12 cellular contexts compared by ENCODE assay signal in the genomic region with DNA sequence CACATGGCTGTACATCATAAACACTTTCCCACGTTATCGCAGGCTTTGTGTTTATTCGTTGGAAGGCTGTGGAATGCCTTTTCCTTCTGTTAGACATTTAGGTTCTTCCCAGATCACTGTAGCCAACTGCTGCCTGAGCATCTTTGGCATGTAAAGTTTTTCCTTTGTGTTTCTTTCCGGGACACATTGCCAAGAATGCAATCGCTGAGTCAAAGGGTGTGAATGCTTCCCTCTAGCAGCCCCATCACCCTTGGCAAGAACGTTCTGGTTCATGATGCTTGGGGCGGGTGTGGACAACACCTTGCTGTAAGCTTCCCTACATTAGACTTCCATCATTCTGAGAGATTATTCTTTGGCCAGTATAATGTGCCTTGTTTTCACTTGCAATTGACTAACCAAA.
DNase-seq lines count a peak whose midpoint lies in the region; ATAC-seq, FAIRE-seq and TF ChIP-seq lines count a peak whose summit lies in the region.
"Had no signal": no experiment of that assay in that cellular context is flagged by ENCODE, and none has a peak within 500 bp of the region (broad histone marks: within the 10 kb centered on the region; RNA-seq: fewer than 3 reads in every experiment).

No MANE protein-coding gene starts in this region.

- no peak for TF ChIP-seq RAD21 in H1 (IDR thresholded peaks at IDR 0.05 in 1 of 2, conservative IDR thresholded peaks at IDR 0.05 in 1 of 2; ENCODE audit: low read depth in 2 of 2, low read length in 2 of 2)

- H3K36me3 ChIP-seq in MG63 (no peaks in the 10 kb centered on the region), H1 (ENCODE audit: control insufficient read depth in 2 of 4, insufficient read depth in 4 of 4, low read length in 3 of 4) (no peaks in the 10 kb centered on the region)
- no peaks in the 10 kb centered on the region for H3K36me3 ChIP-seq in effector memory CD4-positive, alpha-beta T cell (ENCODE audit: control insufficient read depth, insufficient read depth, low read length)

- H3K36me3 Mint-ChIP-seq in WTC11 = no peaks in the 10 kb centered on the region

- H2AFZ ChIP-seq in H1 (ENCODE audit: low read length) = no peak overlapping the region

- H4K91ac ChIP-seq in H1 (replicated peaks; ENCODE audit: insufficient read length, low read length) = no peak overlapping the region

- peaks cover 0 to 7% (median 2%) of the 10 kb centered on the region in 4 experiments; a peak in 5 of 7 replicates for H3K4me1 ChIP-seq in H1 (replicated peaks in 1 of 4; ENCODE audit: control insufficient read depth in 3 of 4, insufficient read depth in 4 of 4, low read length in 3 of 4)
- no peaks in the 10 kb centered on the region for H3K4me1 ChIP-seq in effector memory CD4-positive, alpha-beta T cell (ENCODE audit: control insufficient read depth, insufficient read depth, low read length, poor library complexity, severe bottlenecking)

- peak overlapping the region; percentile 36; the same call in 1 of the 2 replicates for H2BK15ac ChIP-seq in H1 (ENCODE audit: low read length)

- H3K9me3 ChIP-seq in MG63 (no peaks in the 10 kb centered on the region), H1 (ENCODE audit: insufficient read depth in 2 of 2, low read depth in 1 of 2, low read length in 1 of 2) (no peaks in the 10 kb centered on the region)
- H3K9me3 ChIP-seq in effector memory CD4-positive, alpha-beta T cell (ENCODE audit: control insufficient read depth, low read length) = no peaks in the 10 kb centered on the region

- no peak overlapping the region for H2BK120ac ChIP-seq in H1 (replicated peaks; ENCODE audit: low read depth, low read length)

- H3K27me3 ChIP-seq in MG63 = no peaks in the 10 kb centered on the region
- no peaks in the 10 kb centered on the region; a peak in 1 of 7 replicates for H3K27me3 ChIP-seq in H1 (replicated peaks in 1 of 4; ENCODE audit: control insufficient read depth in 3 of 4, extremely low read depth in 1 of 4, insufficient read depth in 3 of 4, low read length in 3 of 4)
- H3K27me3 ChIP-seq in effector memory CD4-positive, alpha-beta T cell (replicated peaks; ENCODE audit: control insufficient read depth, insufficient read depth, low read length, poor library complexity, severe bottlenecking) = no peaks in the 10 kb centered on the region

- no peak for ATAC-seq in WTC11
- ATAC-seq: activated T-cell treated with anti-CD3 and anti-CD28 coated beads, Interleukin-2, amount 50 U/mL, for 4 hours had no signal

- no peak overlapping the region for H3K23ac ChIP-seq in H1 (ENCODE audit: insufficient read length)

- no peaks in the 10 kb centered on the region for H3K9me3 Mint-ChIP-seq in WTC11
- H3K9me3 Mint-ChIP-seq: activated T-cell treated with anti-CD3 and anti-CD28 coated beads, Interleukin-2, amount 50 U/mL, for 4 hours had no signal

- no peak overlapping the region for H3K56ac ChIP-seq in H1 (replicated peaks; ENCODE audit: insufficient read length, low read depth, low read length)

- 78% methylated on average over 7 of the region's 7 CpGs; no CpG with 5 or more reads in 1 of the 2 experiments for WGBS in H1 (ENCODE audit: extremely low coverage in 1 of 2, insufficient coverage in 1 of 2, insufficient read length in 1 of 2, insufficient replicate concordance in 2 of 2, low coverage in 1 of 2, low lambda C conversion rate in 2 of 2, missing lambda C conversion rate in 1 of 2), 2 experiments

- in situ Hi-C loops in Caki2 (cut with HindIII; ENCODE audit: low pct_unique_long_range_greater_than_20kb, low sequenced_read_pairs) = no loop called here

- H3K79me1 ChIP-seq in H1 (ENCODE audit: low read depth, low read length) = no peaks in the 10 kb centered on the region; the same call in 1 of the 2 replicates

- H2BK5ac ChIP-seq in H1 (ENCODE audit: low read depth, low read length) = no peak overlapping the region

- H3K4me3 Mint-ChIP-seq in WTC11 = no peak overlapping the region
- H3K4me3 Mint-ChIP-seq: activated T-cell treated with anti-CD3 and anti-CD28 coated beads, Interleukin-2, amount 50 U/mL, for 4 hours had no signal

- no peak overlapping the region for H3K4ac ChIP-seq in H1 (replicated peaks; ENCODE audit: insufficient read length, low read depth, low read length)

- DNase-seq in Caki2 (ENCODE audit: low read depth) = peak; percentile 87
- DNase-seq in MG63 = peak; percentile 94
- no peak for DNase-seq in H1 (ENCODE audit: low read depth in 1 of 2, low spot score in 2 of 2)
- DNase-seq in myocyte (ENCODE audit: low read depth) = peak; percentile 84
- DNase-seq in effector memory CD4-positive, alpha-beta T cell = no peak
- DNase-seq in WTC11 (ENCODE audit: low spot score) = no peak
- DNase-seq in activated gamma-delta T cell (lab: John Stamatoyannopoulos, UW) = no peak
- DNase-seq in foreskin melanocyte = no peak
- DNase-seq: activated T-cell treated with anti-CD3 and anti-CD28 coated beads, Interleukin-2, amount 50 U/mL, for 4 hours; DMS79; erythroblast; NCI-H1694 had no signal

- no peak overlapping the region for H3K9ac ChIP-seq in H1 (replicated peaks in 1 of 4; ENCODE audit: extremely low read depth in 1 of 4, low read depth in 3 of 4, low read length in 3 of 4)

- CTCF ChIA-PET in H1 (lab: Charles Lee; ENCODE audit: partially characterized antibody) = interaction anchor here (0.6 to 0.7 kb wide), 2 partner anchors 13 to 60 kb away, joined by 3 read pairs; no protein-coding TSS in a partner anchor
- CTCF ChIA-PET in WTC11 (lab: Charles Lee) = no interaction called here

- no peak overlapping the region for H4K5ac ChIP-seq in H1 (ENCODE audit: insufficient read length, low read depth, low read length)

- H3K4me1 Mint-ChIP-seq in WTC11 = peaks cover 12% of the 10 kb centered on the region

- H3K14ac ChIP-seq in H1 (ENCODE audit: insufficient read length) = no peak overlapping the region

- no peak for TF ChIP-seq EP300 in H1 (IDR thresholded peaks at IDR 0.05; ENCODE audit: borderline replicate concordance in 1 of 2, low read depth in 2 of 2, low read length in 2 of 2)

- H3K18ac ChIP-seq in H1 (ENCODE audit: extremely low read depth, low read length) = no peak overlapping the region

- no peaks in the 10 kb centered on the region; the same call in 1 of the 2 replicates for H3K23me2 ChIP-seq in H1 (ENCODE audit: low read depth, low read length)

- peak overlapping the region in 1 of 2 experiments; percentile 18; a peak in 1 of 4 replicates for H3K4me2 ChIP-seq in H1 (ENCODE audit: insufficient read depth in 1 of 2, low read depth in 2 of 2, low read length in 2 of 2)

- no peak overlapping the region for H3K27ac ChIP-seq in H1 (ENCODE audit: low read depth, low read length)
- H3K27ac ChIP-seq in effector memory CD4-positive, alpha-beta T cell (ENCODE audit: insufficient read depth, low read length, poor library complexity, severe bottlenecking) = no peak overlapping the region

- TF ChIP-seq CTCF in H1 (IDR thresholded peaks at IDR 0.05; ENCODE audit: control extremely low read depth in 1 of 3, insufficient read depth in 1 of 3, low read depth in 1 of 3, low read length in 3 of 3) = no peak
- no peak for TF ChIP-seq CTCF in WTC11 (IDR thresholded peaks at IDR 0.05)

- no peak overlapping the region for H2AK5ac ChIP-seq in H1 (ENCODE audit: low read depth, low read length)

- peak; percentile 74 for FAIRE-seq in H1 (lab: Jason Lieb, UNC)

- TF ChIP-seq POLR2A in H1 (IDR thresholded peaks at IDR 0.05; ENCODE audit: control extremely low read depth in 1 of 2, low read depth in 2 of 2, low read length in 2 of 2) = no peak

- H3K27me3 Mint-ChIP-seq in WTC11 (ENCODE audit: low read depth) = no peaks in the 10 kb centered on the region

- 0 out of 2 replicates have a peak overlapping the region, but pooled peaks have one; percentile 9 for H2BK20ac ChIP-seq in H1 (ENCODE audit: low read length)

- peaks cover 0 to 2% of the 10 kb centered on the region in 2 experiments for H4K20me1 ChIP-seq in H1 (replicated peaks in 1 of 2; ENCODE audit: control insufficient read depth in 1 of 2, insufficient read depth in 2 of 2, low read length in 2 of 2)

- no peaks in the 10 kb centered on the region for H3K79me2 ChIP-seq in H1 (ENCODE audit: control insufficient read depth in 1 of 2, insufficient read depth in 2 of 2, low read length in 2 of 2)

- no peak overlapping the region for H3K4me3 ChIP-seq in MG63
- no peak overlapping the region for H3K4me3 ChIP-seq in H1 (ENCODE audit: extremely low read depth in 1 of 4, insufficient read depth in 2 of 4, low read depth in 3 of 4, low read length in 4 of 4)
- no peak overlapping the region for H3K4me3 ChIP-seq in effector memory CD4-positive, alpha-beta T cell (ENCODE audit: insufficient read depth, low read depth, low read length, poor library complexity, severe bottlenecking)

- POLR2A ChIA-PET in H1 (lab: Charles Lee; ENCODE audit: partially characterized antibody) (no interaction called here), WTC11 (lab: Charles Lee) (no interaction called here)

- 0 out of 2 replicates have a peak overlapping the region, but pooled peaks have one; percentile 30 for H2BK12ac ChIP-seq in H1 (ENCODE audit: low read depth, low read length)

- no peak overlapping the region for H4K8ac ChIP-seq in H1 (ENCODE audit: extremely low read depth, insufficient read depth, low read length)

- no peak overlapping the region for H3K27ac Mint-ChIP-seq in WTC11

TF ChIP-seq in H1, 55 proteins besides CTCF, POLR2A, EP300 and RAD21 (continues in another document):
- TF ChIP-seq POLR2AphosphoS5 (IDR thresholded peaks at IDR 0.05; ENCODE audit: low read depth, low read length) = no peak
- no peak for TF ChIP-seq GTF2F1 (IDR thresholded peaks at IDR 0.05; ENCODE audit: borderline replicate concordance, low read depth, low read length)
- TF ChIP-seq TEAD4 (IDR thresholded peaks at IDR 0.05; ENCODE audit: low read depth, low read length) = 0 out of 2 replicates have a peak, but pooled peaks have one; percentile 9
- no peak for TF ChIP-seq CTBP2 (IDR thresholded peaks at IDR 0.05; ENCODE audit: borderline replicate concordance, insufficient read depth, insufficient read length, low read length)
- TF ChIP-seq JUN (IDR thresholded peaks at IDR 0.05; ENCODE audit: low read depth, low read length) = no peak
- no peak for TF ChIP-seq SP2 (IDR thresholded peaks at IDR 0.05; ENCODE audit: low read length)

TF ChIP-seq in WTC11, 78 proteins besides CTCF, POLR2A, EP300 and RAD21 (continues in another document):
- TF ChIP-seq, protein P1, sequence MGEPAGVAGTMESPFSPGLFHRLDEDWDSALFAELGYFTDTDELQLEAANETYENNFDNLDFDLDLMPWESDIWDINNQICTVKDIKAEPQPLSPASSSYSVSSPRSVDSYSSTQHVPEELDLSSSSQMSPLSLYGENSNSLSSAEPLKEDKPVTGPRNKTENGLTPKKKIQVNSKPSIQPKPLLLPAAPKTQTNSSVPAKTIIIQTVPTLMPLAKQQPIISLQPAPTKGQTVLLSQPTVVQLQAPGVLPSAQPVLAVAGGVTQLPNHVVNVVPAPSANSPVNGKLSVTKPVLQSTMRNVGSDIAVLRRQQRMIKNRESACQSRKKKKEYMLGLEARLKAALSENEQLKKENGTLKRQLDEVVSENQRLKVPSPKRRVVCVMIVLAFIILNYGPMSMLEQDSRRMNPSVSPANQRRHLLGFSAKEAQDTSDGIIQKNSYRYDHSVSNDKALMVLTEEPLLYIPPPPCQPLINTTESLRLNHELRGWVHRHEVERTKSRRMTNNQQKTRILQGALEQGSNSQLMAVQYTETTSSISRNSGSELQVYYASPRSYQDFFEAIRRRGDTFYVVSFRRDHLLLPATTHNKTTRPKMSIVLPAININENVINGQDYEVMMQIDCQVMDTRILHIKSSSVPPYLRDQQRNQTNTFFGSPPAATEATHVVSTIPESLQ (CRISPR knock-in tag; IDR thresholded peaks at IDR 0.05) = no peak
- no peak for TF ChIP-seq CREM (CRISPR knock-in tag; IDR thresholded peaks at IDR 0.05)

Comparison
In these comparisons a context has a peak if more than half of its experiments do, and no peak if none do; other contexts are left out.
1. DNase-seq: peak in Caki2 (single experiment), MG63 (single experiment) and myocyte (single experiment); none in H1 (0 of 2), effector memory CD4-positive, alpha-beta T cell (0 of 3), WTC11 (single experiment), activated gamma-delta T cell (single experiment) and foreskin melanocyte (single experiment).